Comparison of ENCODE assay signal across 8 cellular contexts in genomic region chr3:50259432-50260026, GRCh38. TPM values are rescaled to one million over a fixed set of nuclear protein-coding genes. Genes with fewer than 3 reads are reported as not detected.
DNase-seq lines count a peak whose midpoint lies in the region; ATAC-seq and TF ChIP-seq lines count a peak whose summit lies in the region.
"Had no signal": no experiment of that assay in that cellular context is flagged by ENCODE, and none has a peak within 500 bp of the region (broad histone marks: within the 10 kb centered on the region; RNA-seq: fewer than 3 reads in every experiment).

No MANE protein-coding gene starts in this region.

- no peak for TF ChIP-seq POLR2A in body of pancreas (IDR thresholded peaks at IDR 0.05)

- peak overlapping the region; percentile 91 to 94 (median 93) for H3K27ac ChIP-seq in body of pancreas

- CTCF ChIA-PET in HEK293T (lab: Yijun Ruan, JAX) = interaction anchor here (0.7 to 4.0 kb wide), 9 partner anchors 8 to 78 kb away, joined by 3 to 31 read pairs (median 4); no protein-coding TSS in a partner anchor

- H3K36me3 Mint-ChIP-seq in nephron progenitor cell (ENCODE audit: low read depth) = peaks cover 17% of the 10 kb centered on the region

- H3K4me1 Mint-ChIP-seq in nephron progenitor cell = peaks cover 63% of the 10 kb centered on the region

- peaks cover 2% of the 10 kb centered on the region for H3K27me3 Mint-ChIP-seq in nephron progenitor cell (ENCODE audit: low read depth, poor library complexity)

- intact Hi-C loops in body of pancreas (cut with DNase I) = no loop called here

- POLR2A ChIA-PET in HEK293T (lab: Yijun Ruan, JAX) = interaction anchor here (0.5 to 2.4 kb wide), 10 partner anchors 9 to 69 kb away, joined by 3 to 13 read pairs (median 6); partner anchors contain the start of genes GNAI2, IFRD2, LSMEM2 and SEMA3B

- peak overlapping the region; percentile 86 for H3K27ac Mint-ChIP-seq in nephron progenitor cell

- peaks cover 31% of the 10 kb centered on the region for H3K4me1 ChIP-seq in body of pancreas

- H3K9me3 Mint-ChIP-seq in nephron progenitor cell = no peaks in the 10 kb centered on the region

- TF ChIP-seq CTCF in body of pancreas (IDR thresholded peaks at IDR 0.05) (no peak), nephron progenitor cell (IDR thresholded peaks at IDR 0.05) (no peak)

- ATAC-seq in GM19328 (IDR thresholded peaks at IDR 0.05; ENCODE audit: unreplicated experiment) (peak; percentile 10), HG03066 (IDR thresholded peaks at IDR 0.05; ENCODE audit: low read depth, unreplicated experiment) (peak; percentile 11), body of pancreas (peak; percentile 2), esophagus mucosa (no peak)

- 41 to 52% methylated on average over 3 to 17 of the region's 18 CpGs for WGBS in body of pancreas, 2 donors

- H3K4me3 ChIP-seq in body of pancreas = no peak overlapping the region

- H3K36me3 ChIP-seq in body of pancreas (replicated peaks in 1 of 2; ENCODE audit: insufficient read depth in 1 of 2, low read depth in 2 of 2) = peaks cover 4 to 14% of the 10 kb centered on the region in 2 donors

- no peaks in the 10 kb centered on the region for H3K9me3 ChIP-seq in body of pancreas
- H3K9me3 ChIP-seq: SJSA1 had no signal

- no peaks in the 10 kb centered on the region for H3K27me3 ChIP-seq in body of pancreas
- H3K27me3 ChIP-seq: SJSA1 had no signal

- DNase-seq in body of pancreas = no peak
- no peak for DNase-seq in nephron progenitor cell
- DNase-seq in LoVo (ENCODE audit: low spot score) = no peak
- no peak for DNase-seq in HEK293T (ENCODE audit: extremely low spot score)

- peak overlapping the region; percentile 68 for H3K4me3 Mint-ChIP-seq in nephron progenitor cell

TF ChIP-seq in HEK293T, 16 proteins besides CTCF, POLR2A, EP300 and RAD21:
- no peak for TF ChIP-seq L3MBTL2 (conservative IDR thresholded peaks at IDR 0.05)
- no peak for TF ChIP-seq CTBP1 (IDR thresholded peaks at IDR 0.05; ENCODE audit: borderline replicate concordance)
- TF ChIP-seq ARNT (IDR thresholded peaks at IDR 0.05) = no peak
- TF ChIP-seq ELF4 (IDR thresholded peaks at IDR 0.05) = no peak
- TF ChIP-seq FOXA1 (IDR thresholded peaks at IDR 0.05) = no peak
- no peak for TF ChIP-seq BHLHE40 (IDR thresholded peaks at IDR 0.05; ENCODE audit: borderline replicate concordance)
- no peak for TF ChIP-seq LEF1 (IDR thresholded peaks at IDR 0.05; ENCODE audit: borderline replicate concordance)
- TF ChIP-seq FOXK2 (IDR thresholded peaks at IDR 0.05) = no peak
- no peak for TF ChIP-seq NFRKB (IDR thresholded peaks at IDR 0.05)
- no peak for TF ChIP-seq ZNF384 (IDR thresholded peaks at IDR 0.05)

RNA-seq across cellular contexts. Expression of gene SEMA3B, which starts 9.4 kb away (rescaled TPM):
- 100 to 1,000 TPM in 1 of 2 donors, 10 to 100 TPM in 1; 71.1 to 116 TPM for total RNA-seq in body of pancreas
- 2.4 TPM for total RNA-seq in esophagus mucosa

RNA-seq across cellular contexts. Expression of gene LSMEM2, which starts 19.4 kb away (rescaled TPM):
- total RNA-seq in body of pancreas = not detected
- not detected for total RNA-seq in esophagus mucosa
- total RNA-seq: SJSA1 had no signal

RNA-seq across cellular contexts. Expression of gene GNAI2, which starts 23.5 kb away (rescaled TPM):
- total RNA-seq in body of pancreas (10 to 100 TPM; 46.2 to 53.7 TPM), esophagus mucosa (92.0 TPM)

RNA-seq across cellular contexts. Expression of gene IFRD2, which starts 32.7 kb away (rescaled TPM):
- total RNA-seq in body of pancreas (100 to 1,000 TPM in 1 of 2 donors, 10 to 100 TPM in 1; 75.8 to 103 TPM), esophagus mucosa (65.8 TPM)

RNA-seq across cellular contexts. Expression of gene HYAL3, which starts 39.7 kb away (rescaled TPM):
- total RNA-seq in body of pancreas = 1 to 10 TPM in 1 of 2 donors, under 1 TPM in 1; 0.99 to 2.3 TPM
- 4.8 TPM for total RNA-seq in esophagus mucosa

Comparison
In these comparisons a context has a peak if more than half of its experiments do, and no peak if none do; other contexts are left out.
1. RNA of gene SEMA3B, which starts 9.4 kb away (total RNA-seq): 71.1 to 116 TPM in body of pancreas; 2.4 TPM in esophagus mucosa (single experiment); every median in the first group is over 10 times any median in the second.